In the genomic region with DNA sequence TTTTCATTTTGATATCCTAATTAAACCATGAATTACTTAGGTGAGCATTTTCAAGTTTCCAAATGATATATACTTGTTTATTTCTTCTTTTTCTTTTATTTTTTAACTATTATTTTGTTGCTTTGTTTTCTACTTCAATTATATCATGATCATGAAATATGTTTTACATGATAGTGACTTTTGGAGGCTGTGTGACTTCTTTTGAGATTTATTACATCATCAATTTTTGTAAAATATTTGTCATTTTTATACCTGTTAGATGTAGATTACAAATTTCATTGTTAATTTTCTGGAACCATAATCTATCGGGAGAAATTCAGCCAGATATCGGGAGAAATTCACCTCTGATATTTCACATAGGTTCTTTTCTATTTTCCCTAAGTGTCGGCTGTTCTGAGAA, we compare ENCODE assay signal across 1 cellular context.
TF ChIP-seq lines count a peak whose summit lies in the region.

No MANE protein-coding gene starts in this region.

TF ChIP-seq in GM23338, 12 proteins besides CTCF, POLR2A, EP300 and RAD21 (continued from another document):
- TF ChIP-seq EZH2phosphoT487 (IDR thresholded peaks at IDR 0.05; ENCODE audit: unreplicated experiment) (no peak), ZNF114 (CRISPR knock-in tag; IDR thresholded peaks at IDR 0.05) (no peak), NANOG (IDR thresholded peaks at IDR 0.05; ENCODE audit: borderline replicate concordance) (no peak), POLR2AphosphoS5 (IDR thresholded peaks at IDR 0.05; ENCODE audit: low read depth) (no peak), CREB1 (CRISPR knock-in tag; IDR thresholded peaks at IDR 0.05; ENCODE audit: low read depth) (no peak), EZH2 (IDR thresholded peaks at IDR 0.05; ENCODE audit: low read depth, unreplicated experiment) (no peak)
TF ChIP-seq in GM23338: peak in this region for 0.
